ENCODE assay signal across 13 cellular contexts in the genomic region with DNA sequence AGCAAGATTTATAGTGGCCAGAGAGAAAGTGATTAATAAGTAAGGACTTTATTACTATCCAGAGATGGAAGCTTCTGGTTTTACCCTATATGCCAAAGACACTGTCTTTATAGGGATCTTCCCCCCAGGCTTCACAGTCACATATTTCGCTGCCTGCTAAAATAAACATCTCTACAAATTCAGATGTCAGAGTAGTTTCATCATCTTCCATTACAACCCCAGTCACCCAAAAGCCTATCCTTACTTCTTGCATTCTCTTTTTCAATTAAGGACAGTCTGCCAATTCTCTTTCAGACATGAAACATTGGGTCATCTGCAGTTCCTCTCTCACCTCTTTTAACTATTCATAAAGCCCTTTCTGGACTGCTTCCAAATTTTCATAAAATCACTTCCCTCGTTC. TPM values are rescaled to one million over a fixed set of nuclear protein-coding genes. Genes with fewer than 3 reads are reported as not detected.
DNase-seq lines count a peak whose midpoint lies in the region; ATAC-seq and TF ChIP-seq lines count a peak whose summit lies in the region.
"Had no signal": no experiment of that assay in that cellular context is flagged by ENCODE, and none has a peak within 500 bp of the region (broad histone marks: within the 10 kb centered on the region; RNA-seq: fewer than 3 reads in every experiment).

No MANE protein-coding gene starts in this region.

- no peak for TF ChIP-seq CTCF in MCF 10A (IDR thresholded peaks at IDR 0.05; ENCODE audit: unreplicated experiment)
- TF ChIP-seq CTCF in breast epithelium (IDR thresholded peaks at IDR 0.05) = no peak
- no peak for TF ChIP-seq CTCF in Panc1 (IDR thresholded peaks at IDR 0.05)
- TF ChIP-seq CTCF in fibroblast of mammary gland (conservative IDR thresholded peaks at IDR 0.05; ENCODE audit: control insufficient read depth, insufficient read depth, low read depth, low read length) = no peak
- no peak for TF ChIP-seq CTCF in upper lobe of left lung (IDR thresholded peaks at IDR 0.05)

- peak overlapping the region in 1 of 5 donors; percentile 4 for H3K9ac ChIP-seq in subcutaneous abdominal adipose tissue (ENCODE audit: low read length in 5 of 5)
- H3K9ac ChIP-seq: KMS-11 had no signal

- H3K4me3 ChIP-seq in breast epithelium = no peak overlapping the region
- no peak overlapping the region for H3K4me3 ChIP-seq in Panc1 (ENCODE audit: low read depth in 2 of 2, low read length in 2 of 2)
- no peak overlapping the region for H3K4me3 ChIP-seq in fibroblast of mammary gland (ENCODE audit: control insufficient read depth, low read depth, low read length)
- H3K4me3 ChIP-seq in subcutaneous abdominal adipose tissue (ENCODE audit: low read depth in 1 of 5, low read length in 5 of 5) = no peak overlapping the region
- H3K4me3 ChIP-seq in upper lobe of left lung = no peak overlapping the region
- H3K4me3 ChIP-seq: HAP-1 had no signal

- intact Hi-C loops in MCF 10A (cut with micrococcal nuclease) = loop anchor here (5.0 kb wide), 1 partner anchor 154 kb away; the partner anchor contains the start of gene CCNYL1
- intact Hi-C loops in breast epithelium (cut with DNase I; ENCODE audit: low total_unique reads) = no loop called here
- intact Hi-C loops in Panc1 (cut with micrococcal nuclease; ENCODE audit: unreplicated experiment) = no loop called here
- intact Hi-C loops in sciatic nerve (cut with DNase I) = no loop called here

- H3K4me1 Mint-ChIP-seq in MCF 10A (ENCODE audit: insufficient read depth, unreplicated experiment) = peaks cover 29% of the 10 kb centered on the region
- H3K4me1 Mint-ChIP-seq: neural crest cell had no signal

- no peak for ATAC-seq in Panc1
- no peak for ATAC-seq in sciatic nerve
- no peak for ATAC-seq in HG02884 (IDR thresholded peaks at IDR 0.05; ENCODE audit: unreplicated experiment)
- no peak for ATAC-seq in upper lobe of left lung (ENCODE audit: low FRiP score in 2 of 2)
- ATAC-seq: left cardiac atrium had no signal

- TF ChIP-seq POLR2A in breast epithelium (IDR thresholded peaks at IDR 0.05) (no peak), upper lobe of left lung (IDR thresholded peaks at IDR 0.05) (no peak)

- POLR2A ChIA-PET in MCF 10A (lab: Yijun Ruan, JAX) (interaction anchor here (0.8 to 6.0 kb wide), 6 partner anchors 9 to 126 kb away, joined by 3 to 33 read pairs (median 6); partner anchors contain the start of genes CREB1 and METTL21A), Panc1 (lab: Charles Lee) (no interaction called here)

- no peaks in the 10 kb centered on the region for H3K9me3 ChIP-seq in breast epithelium
- no peaks in the 10 kb centered on the region for H3K9me3 ChIP-seq in Panc1 (ENCODE audit: control insufficient read depth, insufficient read depth, low read depth, low read length)
- H3K9me3 ChIP-seq in subcutaneous abdominal adipose tissue (ENCODE audit: control insufficient read depth in 5 of 5, low read length in 5 of 5) = no peaks in the 10 kb centered on the region
- no peaks in the 10 kb centered on the region for H3K9me3 ChIP-seq in upper lobe of left lung
- H3K9me3 ChIP-seq: HAP-1 had no signal

- H3K4me1 ChIP-seq in breast epithelium (no peaks in the 10 kb centered on the region), Panc1 (ENCODE audit: control insufficient read depth, insufficient read depth, low read length) (peaks cover 6% of the 10 kb centered on the region; the same call in 1 of the 2 replicates), subcutaneous abdominal adipose tissue (ENCODE audit: control insufficient read depth in 5 of 5, insufficient read depth in 5 of 5, low read length in 5 of 5) (peaks cover 3 to 31% (median 18%) of the 10 kb centered on the region in 5 donors), upper lobe of left lung (peaks cover 12 to 25% (median 21%) of the 10 kb centered on the region in 4 donors)
- H3K4me1 ChIP-seq: HAP-1 had no signal

- peaks cover 26% of the 10 kb centered on the region for H3K36me3 Mint-ChIP-seq in MCF 10A (ENCODE audit: insufficient read depth, unreplicated experiment)

- no peak for TF ChIP-seq EP300 in upper lobe of left lung (IDR thresholded peaks at IDR 0.05)

- H3K9me3 Mint-ChIP-seq in MCF 10A (ENCODE audit: unreplicated experiment) = no peaks in the 10 kb centered on the region
- H3K9me3 Mint-ChIP-seq: neural crest cell had no signal

- H3K27me3 Mint-ChIP-seq in MCF 10A (ENCODE audit: insufficient read depth, unreplicated experiment) = no peaks in the 10 kb centered on the region

- no peaks in the 10 kb centered on the region for H3K27me3 ChIP-seq in breast epithelium
- no peaks in the 10 kb centered on the region for H3K27me3 ChIP-seq in Panc1 (ENCODE audit: control insufficient read depth, insufficient read depth, low read length)
- H3K27me3 ChIP-seq in subcutaneous abdominal adipose tissue (ENCODE audit: control insufficient read depth in 5 of 5, insufficient read depth in 4 of 5, low read length in 5 of 5) = no peaks in the 10 kb centered on the region
- H3K27me3 ChIP-seq in upper lobe of left lung = no peaks in the 10 kb centered on the region

- DNase-seq in MCF 10A (ENCODE audit: unreplicated experiment) (peak; percentile 68), breast epithelium (ENCODE audit: low spot score in 2 of 2) (no peak), Panc1 (ENCODE audit: low read depth, low spot score) (no peak), fibroblast of mammary gland (ENCODE audit: low read depth) (peak; percentile 38), sciatic nerve (ENCODE audit: low spot score) (no peak), upper lobe of left lung (no peak)
- DNase-seq: left cardiac atrium had no signal

- no peak overlapping the region for H3K4me3 Mint-ChIP-seq in MCF 10A (ENCODE audit: unreplicated experiment)
- H3K4me3 Mint-ChIP-seq: neural crest cell had no signal

- CTCF ChIA-PET in MCF 10A (lab: Yijun Ruan, JAX) = interaction anchor here (0.7 to 0.8 kb wide), 2 partner anchors 24 to 76 kb away, joined by 3 read pairs; no protein-coding TSS in a partner anchor
- CTCF ChIA-PET in Panc1 (lab: Charles Lee) = no interaction called here

- in situ Hi-C loops in Panc1 (cut with HindIII; ENCODE audit: low pct_unique_long_range_greater_than_20kb, low sequenced_read_pairs) = no loop called here

- no peaks in the 10 kb centered on the region for H3K36me3 ChIP-seq in breast epithelium
- peaks cover 9% of the 10 kb centered on the region for H3K36me3 ChIP-seq in Panc1 (ENCODE audit: control insufficient read depth, insufficient read depth, low read length)
- peaks cover 5 to 26% (median 22%) of the 10 kb centered on the region in 5 donors for H3K36me3 ChIP-seq in subcutaneous abdominal adipose tissue (ENCODE audit: control insufficient read depth in 5 of 5, insufficient read depth in 5 of 5, low read length in 5 of 5)
- peaks cover 3 to 36% (median 9%) of the 10 kb centered on the region in 4 donors for H3K36me3 ChIP-seq in upper lobe of left lung

- peak overlapping the region; percentile 52 for H3K27ac Mint-ChIP-seq in MCF 10A (ENCODE audit: low read depth, unreplicated experiment)

- BruUV-seq in MCF 10A (replicated peaks; lab: Mats Ljungman, UMichigan) (no TSS peak), Panc1 (replicated peaks; lab: Mats Ljungman, UMichigan) (no TSS peak)

- no peak overlapping the region for H3K27ac ChIP-seq in breast epithelium
- peak overlapping the region; percentile 58; the same call in 1 of the 2 replicates for H3K27ac ChIP-seq in Panc1 (ENCODE audit: low read length)
- peak overlapping the region; percentile 63 for H3K27ac ChIP-seq in subcutaneous abdominal adipose tissue (ENCODE audit: low read depth, low read length)
- no peak overlapping the region for H3K27ac ChIP-seq in upper lobe of left lung
- H3K27ac ChIP-seq: C4-2B, KMS-11 had no signal

- 50 to 75% methylated on average over 2 of the region's 2 CpGs for WGBS in upper lobe of left lung, 2 donors

RNA-seq across cellular contexts. Expression of gene CREB1, which starts 28.3 kb away (rescaled TPM):
- total RNA-seq in MCF 10A (2022) (54.6 and 71.3 TPM in 2 replicates), breast epithelium (10 to 100 TPM; 45.6 to 81.5 (median 54.1) TPM), Panc1 (2021; ENCODE audit: unreplicated experiment) (31.1 TPM), sciatic nerve (83.9 TPM), upper lobe of left lung (10 to 100 TPM; 15.7 to 75.5 (median 41.8) TPM)
- 16.3 TPM for polyA plus RNA-seq in Panc1 (2012; ENCODE audit: insufficient read length)

Comparison
In these comparisons a context has a peak if more than half of its experiments do, and no peak if none do; other contexts are left out.
1. DNase-seq: peak in MCF 10A (single experiment) and fibroblast of mammary gland (single experiment); none in breast epithelium (0 of 2), Panc1 (single experiment), sciatic nerve (single experiment) and upper lobe of left lung (0 of 2).
2. H3K27ac ChIP-seq: peak in Panc1 (single experiment) and subcutaneous abdominal adipose tissue (single experiment); none in breast epithelium (0 of 2) and upper lobe of left lung (0 of 4).